ENCODE assay signal across 9 cellular contexts in the genomic region with DNA sequence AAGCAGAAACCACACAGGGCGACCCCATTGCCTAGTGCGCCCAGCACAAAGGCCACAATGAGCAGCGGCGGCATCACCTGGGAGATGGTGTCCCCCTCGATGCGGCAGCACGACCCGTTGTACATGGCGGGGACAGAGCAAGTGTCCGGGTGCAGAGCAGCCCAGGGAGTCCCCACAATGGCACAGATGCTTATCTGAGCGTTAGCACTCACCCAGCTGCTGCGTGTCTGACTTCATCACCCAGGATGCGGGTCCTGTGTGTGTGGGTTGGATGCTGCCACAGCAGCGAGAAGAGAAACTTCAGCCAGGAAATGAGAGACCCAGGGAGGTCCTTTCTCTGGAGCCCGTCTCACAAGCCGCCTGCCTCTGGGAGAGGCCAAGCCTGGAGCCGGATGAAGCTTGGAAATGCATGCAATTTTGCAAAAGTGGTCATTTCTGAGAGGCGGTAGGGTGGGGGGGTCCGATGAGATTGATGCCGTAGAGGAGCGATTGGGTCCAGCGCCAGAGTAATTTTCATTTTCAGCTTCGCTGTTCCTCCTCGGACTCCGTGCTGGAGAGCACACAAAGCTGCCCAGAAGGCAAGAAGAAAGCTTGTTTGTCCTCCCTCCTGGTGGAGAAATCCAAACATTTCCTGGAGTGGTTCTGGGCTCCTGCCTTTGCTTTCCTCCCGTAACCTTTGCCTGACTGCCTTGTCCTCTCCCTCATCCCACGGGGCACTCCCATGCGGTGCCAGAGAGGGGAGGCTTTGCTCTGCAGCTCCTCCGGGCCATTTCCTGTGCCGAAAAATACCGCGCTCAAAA. TPM values are rescaled to one million over a fixed set of nuclear protein-coding genes. Genes with fewer than 3 reads are reported as not detected.
DNase-seq lines count a peak whose midpoint lies in the region; ATAC-seq lines count a peak whose summit lies in the region.
"Had no signal": no experiment of that assay in that cellular context is flagged by ENCODE, and none has a peak within 500 bp of the region (broad histone marks: within the 10 kb centered on the region; RNA-seq: fewer than 3 reads in every experiment).

A gene with protein sequence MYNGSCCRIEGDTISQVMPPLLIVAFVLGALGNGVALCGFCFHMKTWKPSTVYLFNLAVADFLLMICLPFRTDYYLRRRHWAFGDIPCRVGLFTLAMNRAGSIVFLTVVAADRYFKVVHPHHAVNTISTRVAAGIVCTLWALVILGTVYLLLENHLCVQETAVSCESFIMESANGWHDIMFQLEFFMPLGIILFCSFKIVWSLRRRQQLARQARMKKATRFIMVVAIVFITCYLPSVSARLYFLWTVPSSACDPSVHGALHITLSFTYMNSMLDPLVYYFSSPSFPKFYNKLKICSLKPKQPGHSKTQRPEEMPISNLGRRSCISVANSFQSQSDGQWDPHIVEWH (minus strand): TSS at position 630 of the 800 bp plus-strand sequence. CDS start 505 bp downstream, at position 125.

- ATAC-seq in left colon (peak; percentile 34), HG03045 (IDR thresholded peaks at IDR 0.05; ENCODE audit: unreplicated experiment) (no peak)

- DNase-seq in NCI-H2081 (lab: John Stamatoyannopoulos, UW) = peak; percentile 48 to 66
- no peak for DNase-seq in NCI-H2081 treated with DMSO at 0.1 percent for 48 hours (lab: John Stamatoyannopoulos, UW)
- peak; percentile 6 for DNase-seq in activated T-helper 1 cell treated with Interleukin-2 at 50 U/mL for 16 hours (ENCODE audit: low read depth)
- no peak for DNase-seq in left colon
- DNase-seq in HCEC 1CT = no peak
- DNase-seq in RKO (ENCODE audit: low spot score) = no peak

- no peaks in the 10 kb centered on the region for H3K36me3 ChIP-seq in subcutaneous abdominal adipose tissue (ENCODE audit: control insufficient read depth in 5 of 5, insufficient read depth in 5 of 5, low read length in 5 of 5)
- H3K36me3 ChIP-seq: BLaER1 had no signal

- no peaks in the 10 kb centered on the region for H3K27me3 ChIP-seq in subcutaneous abdominal adipose tissue (ENCODE audit: control insufficient read depth in 5 of 5, insufficient read depth in 4 of 5, low read length in 5 of 5)
- H3K27me3 ChIP-seq: BLaER1 had no signal

- intact Hi-C loops in left colon (cut with DNase I, micrococcal nuclease) = no loop called here

- no peaks in the 10 kb centered on the region for H3K9me3 ChIP-seq in subcutaneous abdominal adipose tissue (ENCODE audit: control insufficient read depth in 5 of 5, low read length in 5 of 5)
- H3K9me3 ChIP-seq: BLaER1 had no signal

- peak within 1 kb of the TSS; percentile 38 to 76 (median 65) for H3K9ac ChIP-seq in subcutaneous abdominal adipose tissue (ENCODE audit: low read length in 5 of 5)
- H3K9ac ChIP-seq: BLaER1 had no signal

- H3K4me3 ChIP-seq in subcutaneous abdominal adipose tissue (ENCODE audit: low read depth in 1 of 5, low read length in 5 of 5) = peak within 1 kb of the TSS; percentile 68 to 80 (median 76)
- H3K4me3 ChIP-seq: BLaER1 had no signal

- H3K4me1 ChIP-seq in subcutaneous abdominal adipose tissue (ENCODE audit: control insufficient read depth in 5 of 5, insufficient read depth in 5 of 5, low read length in 5 of 5) = peaks cover 0 to 55% (median 52%) of the 10 kb centered on the region in 5 donors

- peak within 1 kb of the TSS; percentile 79 for H3K27ac ChIP-seq in subcutaneous abdominal adipose tissue (ENCODE audit: low read depth, low read length)
- H3K27ac ChIP-seq: BLaER1 had no signal

RNA-seq across cellular contexts. Expression of the gene that starts here (rescaled TPM):
- total RNA-seq in left colon = under 1 TPM in 1 of 2 donors, not detected in 1; 0.06 TPM

Comparison
In these comparisons a context has a peak if more than half of its experiments do, and no peak if none do; other contexts are left out.
1. DNase-seq: peak in NCI-H2081 (2 of 2) and activated T-helper 1 cell treated with Interleukin-2 at 50 U/mL for 16 hours (single experiment); none in NCI-H2081 treated with DMSO at 0.1 percent for 48 hours (single experiment), left colon (0 of 2), HCEC 1CT (single experiment) and RKO (single experiment).
2. Peak in ATAC-seq in left colon; RNA of the gene not detected or under 1 TPM.